ENCODE assay signal across 1 cellular context in the genomic region with DNA sequence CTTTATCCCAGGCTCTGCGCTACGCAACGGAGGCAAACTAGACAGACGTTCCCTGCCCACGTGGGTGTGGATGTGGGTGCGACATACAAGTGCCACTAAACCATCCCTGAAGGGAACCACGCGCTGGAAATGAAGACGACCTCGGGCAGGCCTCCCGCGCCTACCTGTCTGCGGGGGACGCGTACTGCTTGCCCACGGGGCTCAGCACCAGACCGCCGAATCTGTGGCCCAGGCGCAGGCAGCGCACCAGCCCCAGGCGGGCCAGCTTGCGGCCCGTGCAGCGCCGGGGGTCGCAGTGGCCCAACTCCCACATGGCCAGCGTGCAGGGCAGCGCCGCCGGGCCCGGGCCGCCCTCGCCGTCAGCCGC.
TF ChIP-seq lines count a peak whose summit lies in the region.

No MANE protein-coding gene starts in this region.

TF ChIP-seq in endothelial cell of umbilical vein, 7 proteins besides CTCF, POLR2A, EP300 and RAD21 (continued from another document):
- no peak for TF ChIP-seq EZH2 (IDR thresholded peaks at IDR 0.05; ENCODE audit: borderline replicate concordance, low read depth, low read length, severe bottlenecking)
